Comparison of ENCODE assay signal across 1 cellular context in the genomic region with DNA sequence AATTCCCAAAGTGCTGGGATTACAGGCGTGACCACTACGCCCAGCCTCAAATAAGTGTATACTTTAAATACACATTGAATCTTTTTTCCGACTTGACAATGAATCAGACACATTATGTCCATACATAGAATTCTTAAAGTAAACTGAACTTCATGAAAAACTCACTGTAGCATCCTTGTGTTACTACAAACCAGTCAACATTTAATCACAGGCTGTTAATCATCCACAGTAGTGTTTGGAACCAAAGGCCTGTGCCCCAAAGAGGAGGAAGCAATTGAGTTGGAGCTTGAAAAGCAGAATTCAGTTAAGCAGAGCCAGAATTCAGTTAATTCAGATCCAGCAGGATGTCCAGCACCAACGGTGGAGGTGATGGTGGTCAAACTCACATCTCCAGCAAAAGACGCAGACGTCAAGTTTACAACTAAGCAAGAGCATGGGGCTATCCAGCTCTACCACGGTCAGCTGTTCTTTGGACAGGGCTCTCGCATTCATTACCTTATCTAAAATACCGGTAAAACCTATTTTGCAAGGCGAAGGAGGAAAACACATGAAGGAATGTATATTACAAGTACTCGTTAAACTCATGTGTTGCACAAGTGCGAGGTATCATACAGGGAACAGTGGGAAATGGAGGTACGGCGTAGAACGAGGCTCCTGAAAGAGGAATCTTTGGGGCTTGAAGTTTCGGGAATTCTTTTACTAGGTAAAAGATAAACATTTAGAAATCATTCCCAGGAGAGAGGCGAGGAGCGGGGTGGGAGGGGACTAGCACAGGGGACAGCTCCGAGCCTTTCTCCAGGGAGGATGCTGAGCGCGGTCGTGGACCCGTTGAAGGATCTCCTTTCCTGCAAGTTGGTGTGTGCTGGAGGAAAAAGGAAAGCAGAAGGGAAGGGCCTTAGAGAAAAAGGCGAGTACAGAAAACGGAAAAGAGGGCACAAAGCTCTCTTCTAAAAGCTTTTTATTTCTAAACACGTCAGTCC.
TF ChIP-seq lines count a peak whose summit lies in the region.

No MANE protein-coding gene starts in this region.

TF ChIP-seq in H1, 55 proteins besides CTCF, POLR2A, EP300 and RAD21:
- TF ChIP-seq NANOG (IDR thresholded peaks at IDR 0.05; ENCODE audit: insufficient read depth, low read depth, low read length, poor library complexity, severe bottlenecking) (no peak), BCL11A (IDR thresholded peaks at IDR 0.05; ENCODE audit: low read depth in 2 of 2, low read length in 2 of 2) (no peak), JUND (IDR thresholded peaks at IDR 0.05; ENCODE audit: low read length) (no peak), SIN3A (conservative IDR thresholded peaks at IDR 0.05 in 1 of 2, IDR thresholded peaks at IDR 0.05 in 1 of 2; ENCODE audit: low read depth in 1 of 2, low read length in 2 of 2) (no peak), NRF1 (IDR thresholded peaks at IDR 0.05; ENCODE audit: low read depth, low read length) (no peak), CHD2 (IDR thresholded peaks at IDR 0.05; ENCODE audit: low read length) (no peak), SAP30 (IDR thresholded peaks at IDR 0.05; ENCODE audit: insufficient read depth, insufficient replicate concordance, low read length) (no peak)
